In genomic region chr10:132614431-132615341, GRCh38 we compare ENCODE assay signal across 17 cellular contexts.
DNase-seq lines count a peak whose midpoint lies in the region; ATAC-seq and TF ChIP-seq lines count a peak whose summit lies in the region.
"Had no signal": no experiment of that assay in that cellular context is flagged by ENCODE, and none has a peak within 500 bp of the region (broad histone marks: within the 10 kb centered on the region; RNA-seq: fewer than 3 reads in every experiment).

No MANE protein-coding gene starts in this region.

- H3K4me1 Mint-ChIP-seq in activated naive CD8-positive, alpha-beta T cell treated with anti-CD3 and anti-CD28 coated beads, Interleukin-2, amount 10 ng/mL, durations not matched to agents 7 days and 5 days, result peaks cover 13% of the 10 kb centered on the region
- H3K4me1 Mint-ChIP-seq in activated naive CD8-positive, alpha-beta T cell treated with anti-CD3 and anti-CD28 coated beads, Interleukin-2, amount 50 U/mL, for 24 hours, result peaks cover 33% of the 10 kb centered on the region

- peaks cover 18% of the 10 kb centered on the region for H3K9me3 Mint-ChIP-seq in activated naive CD8-positive, alpha-beta T cell treated with anti-CD3 and anti-CD28 coated beads, Interleukin-2, amount 10 ng/mL, durations not matched to agents 7 days and 5 days
- peaks cover 21% of the 10 kb centered on the region for H3K9me3 Mint-ChIP-seq in activated naive CD8-positive, alpha-beta T cell treated with anti-CD3 and anti-CD28 coated beads, Interleukin-2, amount 50 U/mL, for 24 hours
- H3K9me3 Mint-ChIP-seq: HFFc6 had no signal

- H2BK15ac ChIP-seq in mesendoderm (replicated peaks; ENCODE audit: low read depth), result no peak overlapping the region

- H3K4me2 ChIP-seq in mesendoderm (ENCODE audit: low read length), result no peak overlapping the region
- H3K4me2 ChIP-seq: A549 had no signal

- no peak for TF ChIP-seq POLR2A in Peyer's patch (IDR thresholded peaks at IDR 0.05)

- no peaks in the 10 kb centered on the region for H3K27me3 Mint-ChIP-seq in activated naive CD8-positive, alpha-beta T cell treated with anti-CD3 and anti-CD28 coated beads, Interleukin-2, amount 10 ng/mL, durations not matched to agents 7 days and 5 days
- H3K27me3 Mint-ChIP-seq in activated naive CD8-positive, alpha-beta T cell treated with anti-CD3 and anti-CD28 coated beads, Interleukin-2, amount 50 U/mL, for 24 hours, result peaks cover 5% of the 10 kb centered on the region

- WGBS in mesendoderm (ENCODE audit: extremely low coverage, insufficient coverage, low lambda C conversion rate), result no CpG with 5 or more reads among the region's 32 CpGs

- no peak for TF ChIP-seq CTCF in Peyer's patch (IDR thresholded peaks at IDR 0.05)

- H3K56ac ChIP-seq in mesendoderm (ENCODE audit: low read length), result no peak overlapping the region

- H3K27ac ChIP-seq in Peyer's patch, result no peak overlapping the region
- H3K27ac ChIP-seq in mesendoderm (ENCODE audit: low read depth, low read length), result no peak overlapping the region
- H3K27ac ChIP-seq: A549 had no signal

- H3K4ac ChIP-seq in mesendoderm (ENCODE audit: low read depth, low read length), result no peak overlapping the region

- no peaks in the 10 kb centered on the region for H3K79me1 ChIP-seq in mesendoderm (ENCODE audit: low read length)

- H3K36me3 Mint-ChIP-seq in activated naive CD8-positive, alpha-beta T cell treated with anti-CD3 and anti-CD28 coated beads, Interleukin-2, amount 10 ng/mL, durations not matched to agents 7 days and 5 days, result peaks cover 31% of the 10 kb centered on the region
- H3K36me3 Mint-ChIP-seq in activated naive CD8-positive, alpha-beta T cell treated with anti-CD3 and anti-CD28 coated beads, Interleukin-2, amount 50 U/mL, for 24 hours (ENCODE audit: low read depth), result peaks cover 29% of the 10 kb centered on the region

- no peak overlapping the region for H3K23ac ChIP-seq in mesendoderm (ENCODE audit: low read length)

- H2BK120ac ChIP-seq in mesendoderm (ENCODE audit: low read depth, low read length), result no peak overlapping the region

- no peak overlapping the region for H3K27ac Mint-ChIP-seq in activated naive CD8-positive, alpha-beta T cell treated with anti-CD3 and anti-CD28 coated beads, Interleukin-2, amount 10 ng/mL, durations not matched to agents 7 days and 5 days
- no peak overlapping the region for H3K27ac Mint-ChIP-seq in activated naive CD8-positive, alpha-beta T cell treated with anti-CD3 and anti-CD28 coated beads, Interleukin-2, amount 50 U/mL, for 24 hours
- H3K27ac Mint-ChIP-seq: HFFc6 had no signal

- no peaks in the 10 kb centered on the region for H3K27me3 ChIP-seq in Peyer's patch
- H3K27me3 ChIP-seq in mesendoderm (ENCODE audit: insufficient read depth, low read length, poor library complexity), result no peaks in the 10 kb centered on the region

- DNase-seq in activated naive CD8-positive, alpha-beta T cell treated with anti-CD3 and anti-CD28 coated beads, Interleukin-2, amount 10 ng/mL, durations not matched to agents 7 days and 5 days, result peak; percentile 12
- no peak for DNase-seq in activated naive CD8-positive, alpha-beta T cell treated with anti-CD3 and anti-CD28 coated beads, Interleukin-2, amount 50 U/mL, for 24 hours
- DNase-seq in Peyer's patch (peak in 2 of 3 donors; percentile 31 to 40), mesendoderm (peak; percentile 38), iPS-NIHi11 (ENCODE audit: low spot score) (no peak), GM19240 (ENCODE audit: insufficient read length, low spot score) (no peak)
- DNase-seq: COR-L47; HFFc6; KG1; NCI-H1417 treated with DMSO at 0.1 percent for 48 hours; NCI-H2029 treated with DMSO at 0.1 percent for 48 hours; NCI-H2171 treated with DMSO at 0.1 percent for 48 hours; NCI-H446 treated with DMSO at 0.1 percent for 48 hours; NK-92 treated with Interleukin-12 subunit alpha and Interleukin-12 subunit beta, amount 100 ng/mL, for 24 hours; PC-3 had no signal

- no peak overlapping the region for H3K4me3 Mint-ChIP-seq in activated naive CD8-positive, alpha-beta T cell treated with anti-CD3 and anti-CD28 coated beads, Interleukin-2, amount 10 ng/mL, durations not matched to agents 7 days and 5 days
- H3K4me3 Mint-ChIP-seq in activated naive CD8-positive, alpha-beta T cell treated with anti-CD3 and anti-CD28 coated beads, Interleukin-2, amount 50 U/mL, for 24 hours, result no peak overlapping the region
- H3K4me3 Mint-ChIP-seq: HFFc6 had no signal

- POLR2A ChIA-PET in activated naive CD8-positive, alpha-beta T cell treated with anti-CD3 and anti-CD28 coated beads, Interleukin-2, amount 10 ng/mL, durations not matched to agents 7 days and 5 days (lab: Charles Lee), result no interaction called here

- H3K4me3 ChIP-seq in Peyer's patch (no peak overlapping the region), mesendoderm (ENCODE audit: low read length) (no peak overlapping the region)
- H3K4me3 ChIP-seq: A549 had no signal

- H4K5ac ChIP-seq in mesendoderm (ENCODE audit: low read length), result no peak overlapping the region

- H2BK5ac ChIP-seq in mesendoderm (ENCODE audit: low read length), result no peak overlapping the region

- H2AK5ac ChIP-seq in mesendoderm (ENCODE audit: low read length), result no peak overlapping the region

- H3K18ac ChIP-seq in mesendoderm (ENCODE audit: low read length), result no peak overlapping the region

- no peaks in the 10 kb centered on the region for H3K79me2 ChIP-seq in mesendoderm (ENCODE audit: control insufficient read depth, insufficient read depth, low read length)

- H3K36me3 ChIP-seq in Peyer's patch, result peaks cover 0 to 9% (median 0%) of the 10 kb centered on the region in 3 donors
- H3K36me3 ChIP-seq in mesendoderm (ENCODE audit: control insufficient read depth, insufficient read depth, low read length), result no peaks in the 10 kb centered on the region

- peaks cover 0 to 7% (median 2%) of the 10 kb centered on the region in 4 donors for H3K9me3 ChIP-seq in Peyer's patch
- H3K9me3 ChIP-seq: A549 had no signal

- H3K9ac ChIP-seq in mesendoderm (ENCODE audit: low read length), result no peak overlapping the region

- no peak for ATAC-seq in activated naive CD8-positive, alpha-beta T cell treated with anti-CD3 and anti-CD28 coated beads, Interleukin-2, amount 10 ng/mL, durations not matched to agents 7 days and 5 days (ENCODE audit: low read depth)
- ATAC-seq in activated naive CD8-positive, alpha-beta T cell treated with anti-CD3 and anti-CD28 coated beads, Interleukin-2, amount 50 U/mL, for 24 hours, result no peak
- no peak for ATAC-seq in GM21717 (IDR thresholded peaks at IDR 0.05; ENCODE audit: unreplicated experiment)
- ATAC-seq: A549, PC-3 had no signal

- H3K4me1 ChIP-seq in Peyer's patch, result peaks cover 0 to 9% (median 0%) of the 10 kb centered on the region in 4 donors
- H3K4me1 ChIP-seq in mesendoderm (ENCODE audit: control insufficient read depth, low read depth, low read length), result no peaks in the 10 kb centered on the region
- H3K4me1 ChIP-seq: A549 had no signal

- no peak overlapping the region for H4K8ac ChIP-seq in mesendoderm (ENCODE audit: low read depth, low read length)

Comparison
In these comparisons a context has a peak if more than half of its experiments do, and no peak if none do; other contexts are left out.
1. DNase-seq: peak in activated naive CD8-positive, alpha-beta T cell treated with anti-CD3 and anti-CD28 coated beads, Interleukin-2, amount 10 ng/mL, durations not matched to agents 7 days and 5 days (single experiment), Peyer's patch (2 of 3) and mesendoderm (single experiment); none in activated naive CD8-positive, alpha-beta T cell treated with anti-CD3 and anti-CD28 coated beads, Interleukin-2, amount 50 U/mL, for 24 hours (single experiment), iPS-NIHi11 (single experiment) and GM19240 (single experiment).